In the genomic region with DNA sequence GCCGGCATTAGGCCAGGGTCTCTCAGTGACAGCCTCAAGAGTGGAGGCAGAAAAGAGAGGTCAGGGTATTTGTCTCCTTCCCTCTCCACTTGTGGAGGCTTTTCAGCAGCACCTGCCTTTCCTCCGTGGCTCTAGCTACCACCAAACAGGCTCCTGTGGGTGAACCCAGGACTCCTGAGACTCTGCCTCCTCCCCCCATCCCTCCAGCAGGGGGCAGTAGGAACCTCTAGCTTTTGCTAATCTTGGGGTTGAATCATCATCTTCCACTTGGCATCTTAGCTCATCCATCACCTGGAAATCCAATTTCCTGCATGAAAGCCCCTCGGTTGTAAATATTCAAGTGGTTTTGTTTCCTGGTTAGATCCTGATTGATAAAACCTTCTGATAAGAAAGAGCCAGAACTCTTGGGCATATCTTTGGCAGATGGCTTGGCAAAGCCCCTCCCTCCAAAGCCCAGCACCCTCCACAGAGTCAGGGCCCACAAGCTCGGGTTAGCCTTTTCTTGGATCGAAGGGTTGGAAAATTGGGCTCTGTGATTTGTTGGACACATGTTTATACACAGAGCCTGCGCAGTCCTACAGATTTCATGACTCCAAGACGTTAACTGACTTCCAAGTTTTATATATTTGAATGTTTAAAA, we compare ENCODE assay signal across 11 cellular contexts.
DNase-seq lines count a peak whose midpoint lies in the region; ATAC-seq and TF ChIP-seq lines count a peak whose summit lies in the region.
"Had no signal": no experiment of that assay in that cellular context is flagged by ENCODE, and none has a peak within 500 bp of the region (broad histone marks: within the 10 kb centered on the region; RNA-seq: fewer than 3 reads in every experiment).

No MANE protein-coding gene starts in this region.

- peaks cover 0 to 2% (median 0%) of the 10 kb centered on the region in 3 donors for H3K27me3 Mint-ChIP-seq in CD14-positive monocyte (ENCODE audit: low read depth in 3 of 3)

- POLR2A ChIA-PET in AG04450 (lab: Yijun Ruan, JAX) (no interaction called here), Panc1 (lab: Charles Lee) (no interaction called here)

- ATAC-seq in Panc1: no peak
- no peak for ATAC-seq in HG03280 (IDR thresholded peaks at IDR 0.05; ENCODE audit: unreplicated experiment)
- ATAC-seq in HG03442 (IDR thresholded peaks at IDR 0.05; ENCODE audit: unreplicated experiment): no peak
- ATAC-seq: activated T-cell treated with anti-CD3 and anti-CD28 coated beads, Interleukin-2, amount 50 U/mL, for 72 hours had no signal

- H3K9me3 ChIP-seq in AG04450 (ENCODE audit: control insufficient read depth, insufficient read depth, low read length) (peaks cover 3% of the 10 kb centered on the region; the same call in 1 of the 2 replicates), Panc1 (ENCODE audit: control insufficient read depth, insufficient read depth, low read depth, low read length) (no peaks in the 10 kb centered on the region)

- no peaks in the 10 kb centered on the region for H3K4me1 ChIP-seq in Panc1 (ENCODE audit: control insufficient read depth, insufficient read depth, low read length)

- H3K27me3 ChIP-seq in AG04450 (ENCODE audit: control insufficient read depth, insufficient read depth, low read length) (no peaks in the 10 kb centered on the region), Panc1 (ENCODE audit: control insufficient read depth, insufficient read depth, low read length) (no peaks in the 10 kb centered on the region)

- in situ Hi-C loops in Panc1 (cut with HindIII; ENCODE audit: low pct_unique_long_range_greater_than_20kb, low sequenced_read_pairs): no loop called here

- no peak overlapping the region for H3K4me3 Mint-ChIP-seq in CD14-positive monocyte
- H3K4me3 Mint-ChIP-seq: activated T-cell treated with anti-CD3 and anti-CD28 coated beads, Interleukin-2, amount 50 U/mL, for 72 hours had no signal

- DNase-seq in AG04450 (ENCODE audit: low read depth, low spot score) (no peak), Panc1 (ENCODE audit: low read depth, low spot score) (peak; percentile 5), iris pigment epithelial cell (ENCODE audit: low read depth) (peak; percentile 44), cerebellum (ENCODE audit: low spot score) (no peak), CD14-positive monocyte (ENCODE audit: low spot score) (no peak)
- DNase-seq: hypothalamus, NCI-H1694 had no signal

- H3K4me3 ChIP-seq in AG04450 (ENCODE audit: low read depth, low read length) (no peak overlapping the region), Panc1 (ENCODE audit: low read depth in 2 of 2, low read length in 2 of 2) (no peak overlapping the region)

- H3K27ac Mint-ChIP-seq in CD14-positive monocyte: no peak overlapping the region
- H3K27ac Mint-ChIP-seq: activated T-cell treated with anti-CD3 and anti-CD28 coated beads, Interleukin-2, amount 50 U/mL, for 72 hours had no signal

- H3K27ac ChIP-seq in AG04450 (ENCODE audit: low read depth, low read length) (no peak overlapping the region), Panc1 (ENCODE audit: low read length) (no peak overlapping the region)

- intact Hi-C loops in Panc1 (cut with micrococcal nuclease; ENCODE audit: unreplicated experiment): no loop called here
- intact Hi-C loops in CD14-positive monocyte (cut with micrococcal nuclease): no loop called here

- CTCF ChIA-PET in AG04450 (lab: Charles Lee): interaction anchor here (0.7 to 2.6 kb wide), 2 partner anchors 324 to 397 kb away, joined by 4 to 8 read pairs; partner anchors contain the start of gene MYOCD
- CTCF ChIA-PET in Panc1 (lab: Charles Lee): no interaction called here

- H3K36me3 ChIP-seq in Panc1 (ENCODE audit: control insufficient read depth, insufficient read depth, low read length): no peaks in the 10 kb centered on the region

- H3K4me1 Mint-ChIP-seq in CD14-positive monocyte: no peaks in the 10 kb centered on the region

- peaks cover 11 to 35% (median 19%) of the 10 kb centered on the region in 7 donors for H3K9me3 Mint-ChIP-seq in CD14-positive monocyte

- no peaks in the 10 kb centered on the region for H3K36me3 Mint-ChIP-seq in CD14-positive monocyte

- BruUV-seq in Panc1 (replicated peaks; lab: Mats Ljungman, UMichigan): no TSS peak

- TF ChIP-seq CTCF in AG04450 (IDR thresholded peaks at IDR 0.05; ENCODE audit: low read depth, low read length) (peak; percentile 46), GM12872 (IDR thresholded peaks at IDR 0.05; ENCODE audit: insufficient read depth, low read depth, low read length) (peak; percentile 60), Panc1 (IDR thresholded peaks at IDR 0.05) (peak; percentile 25), CD14-positive monocyte (IDR thresholded peaks at IDR 0.05) (no peak)

Comparison
In these comparisons a context has a peak if more than half of its experiments do, and no peak if none do; other contexts are left out.
1. DNase-seq: peak in Panc1 (single experiment) and iris pigment epithelial cell (single experiment); none in AG04450 (single experiment), cerebellum (single experiment) and CD14-positive monocyte (single experiment).